10 cellular contexts compared by ENCODE assay signal in genomic region chr5:65262590-65263189, GRCh38.
DNase-seq lines count a peak whose midpoint lies in the region; ATAC-seq and TF ChIP-seq lines count a peak whose summit lies in the region.
"Had no signal": no experiment of that assay in that cellular context is flagged by ENCODE, and none has a peak within 500 bp of the region (broad histone marks: within the 10 kb centered on the region; RNA-seq: fewer than 3 reads in every experiment).

No MANE protein-coding gene starts in this region.

- CTCF ChIA-PET in CD4-positive, alpha-beta T cell (lab: Charles Lee) = interaction anchor here (0.7 kb wide), 1 partner anchor 9 kb away, joined by 3 read pairs; no protein-coding TSS in a partner anchor

- peak overlapping the region in 6 of 11 experiments; percentile 15 to 36 (median 30); a peak in 8 of 22 replicates for H3K4me2 ChIP-seq in BLaER1 treated with 17β-estradiol and CSF1 and Interleukin-3, amounts not matched to agents 10 nM and 100 nM

- 64 to 70% methylated on average over 3 to 7 of the region's 7 CpGs for WGBS in endodermal cell (ENCODE audit: insufficient coverage in 1 of 2, insufficient read length in 1 of 2), 2 experiments

- H3K9ac ChIP-seq in BLaER1 treated with 17β-estradiol and CSF1 and Interleukin-3, amounts not matched to agents 10 nM and 100 nM = no peak overlapping the region
- no peak overlapping the region for H3K9ac ChIP-seq in endodermal cell (ENCODE audit: extremely low read depth, low read length, poor library complexity, severe bottlenecking)

- ATAC-seq in HG03342 (IDR thresholded peaks at IDR 0.05; ENCODE audit: unreplicated experiment) = no peak
- no peak for ATAC-seq in CD4-positive, alpha-beta T cell (ENCODE audit: poor library complexity)
- ATAC-seq in GM21367 (IDR thresholded peaks at IDR 0.05; ENCODE audit: unreplicated experiment) = no peak

- H3K9me3 Mint-ChIP-seq in endodermal cell = no peaks in the 10 kb centered on the region
- no peaks in the 10 kb centered on the region for H3K9me3 Mint-ChIP-seq in nephron
- H3K9me3 Mint-ChIP-seq in CD4-positive, alpha-beta T cell = no peaks in the 10 kb centered on the region

- H3K27me3 Mint-ChIP-seq in endodermal cell (ENCODE audit: insufficient read depth) (no peaks in the 10 kb centered on the region), nephron (ENCODE audit: low read depth) (no peaks in the 10 kb centered on the region)
- H3K27me3 Mint-ChIP-seq in CD4-positive, alpha-beta T cell = no peaks in the 10 kb centered on the region
- H3K27me3 Mint-ChIP-seq: activated naive CD8-positive, alpha-beta T cell treated with anti-CD3 and anti-CD28 coated beads, Interleukin-2, amount 10 ng/mL, durations not matched to agents 7 days and 5 days had no signal

- peaks cover 35% of the 10 kb centered on the region for H3K4me1 Mint-ChIP-seq in endodermal cell
- peaks cover 27% of the 10 kb centered on the region for H3K4me1 Mint-ChIP-seq in nephron
- no peaks in the 10 kb centered on the region for H3K4me1 Mint-ChIP-seq in CD4-positive, alpha-beta T cell (ENCODE audit: low read depth)

- no peaks in the 10 kb centered on the region for H4K20me1 ChIP-seq in BLaER1 treated with 17β-estradiol and CSF1 and Interleukin-3, amounts not matched to agents 10 nM and 100 nM

- H3K36me3 Mint-ChIP-seq in endodermal cell (ENCODE audit: low read depth) = no peaks in the 10 kb centered on the region
- H3K36me3 Mint-ChIP-seq in nephron (ENCODE audit: low read depth) = no peaks in the 10 kb centered on the region
- no peaks in the 10 kb centered on the region for H3K36me3 Mint-ChIP-seq in CD4-positive, alpha-beta T cell (ENCODE audit: low read depth)
- H3K36me3 Mint-ChIP-seq: activated naive CD8-positive, alpha-beta T cell treated with anti-CD3 and anti-CD28 coated beads, Interleukin-2, amount 10 ng/mL, durations not matched to agents 7 days and 5 days had no signal

- H3K36me3 ChIP-seq in BLaER1 treated with 17β-estradiol and CSF1 and Interleukin-3, amounts not matched to agents 10 nM and 100 nM = no peaks in the 10 kb centered on the region
- H3K36me3 ChIP-seq in endodermal cell (ENCODE audit: control insufficient read depth, insufficient read depth, low read length) (no peaks in the 10 kb centered on the region), tibial artery (no peaks in the 10 kb centered on the region)
- H3K36me3 ChIP-seq: upper lobe of left lung had no signal

- peaks cover 8 to 14% (median 12%) of the 10 kb centered on the region in 10 experiments; a peak in 13 of 20 replicates for H3K4me1 ChIP-seq in BLaER1 treated with 17β-estradiol and CSF1 and Interleukin-3, amounts not matched to agents 10 nM and 100 nM
- H3K4me1 ChIP-seq in endodermal cell (ENCODE audit: control insufficient read depth, insufficient read depth, low read length) = peaks cover 3% of the 10 kb centered on the region
- H3K4me1 ChIP-seq in tibial artery = peaks cover 0 to 21% (median 9%) of the 10 kb centered on the region in 4 donors
- H3K4me1 ChIP-seq: upper lobe of left lung had no signal

- no peak overlapping the region for H3K27ac ChIP-seq in BLaER1 treated with 17β-estradiol and CSF1 and Interleukin-3, amounts not matched to agents 10 nM and 100 nM
- H3K27ac ChIP-seq in endodermal cell (ENCODE audit: low read depth, low read length) = peak overlapping the region; percentile 31
- peak overlapping the region in 1 of 2 donors; percentile 34 for H3K27ac ChIP-seq in tibial artery
- no peak overlapping the region for H3K27ac ChIP-seq in CD4-positive, alpha-beta T cell (ENCODE audit: low read depth, low read length)
- H3K27ac ChIP-seq: upper lobe of left lung had no signal

- H3K4me3 Mint-ChIP-seq in endodermal cell (no peak overlapping the region), nephron (peak overlapping the region in 2 of 3 experiments; percentile 11 to 35)
- no peak overlapping the region for H3K4me3 Mint-ChIP-seq in CD4-positive, alpha-beta T cell
- H3K4me3 Mint-ChIP-seq: activated naive CD8-positive, alpha-beta T cell treated with anti-CD3 and anti-CD28 coated beads, Interleukin-2, amount 10 ng/mL, durations not matched to agents 7 days and 5 days had no signal

- intact Hi-C loops in tibial artery (cut with DNase I; ENCODE audit: low total_unique reads) = no loop called here
- intact Hi-C loops in CD4-positive, alpha-beta T cell (cut with DNase I, micrococcal nuclease) = no loop called here

- DNase-seq in NCI-H460 (ENCODE audit: extremely low read depth, low read depth) = peak; percentile 56
- DNase-seq in endodermal cell = no peak
- DNase-seq in tibial artery = no peak
- no peak for DNase-seq in CD4-positive, alpha-beta T cell
- DNase-seq: activated naive CD8-positive, alpha-beta T cell treated with anti-CD3 and anti-CD28 coated beads, Interleukin-2, amount 10 ng/mL, durations not matched to agents 7 days and 5 days; upper lobe of left lung had no signal

- H3K9me3 ChIP-seq in BLaER1 treated with 17β-estradiol and CSF1 and Interleukin-3, amounts not matched to agents 10 nM and 100 nM (replicated peaks in 1 of 11) = no peaks in the 10 kb centered on the region
- H3K9me3 ChIP-seq in endodermal cell (ENCODE audit: control insufficient read depth, low read length) = no peaks in the 10 kb centered on the region
- H3K9me3 ChIP-seq in tibial artery = no peaks in the 10 kb centered on the region
- H3K9me3 ChIP-seq in CD4-positive, alpha-beta T cell (ENCODE audit: control insufficient read depth, low read length) = no peaks in the 10 kb centered on the region
- H3K9me3 ChIP-seq: upper lobe of left lung had no signal

- H3K27ac Mint-ChIP-seq in endodermal cell (no peak overlapping the region), nephron (peak overlapping the region; percentile 43 to 90 (median 46))
- no peak overlapping the region for H3K27ac Mint-ChIP-seq in CD4-positive, alpha-beta T cell
- H3K27ac Mint-ChIP-seq: activated naive CD8-positive, alpha-beta T cell treated with anti-CD3 and anti-CD28 coated beads, Interleukin-2, amount 10 ng/mL, durations not matched to agents 7 days and 5 days had no signal

- H3K4me3 ChIP-seq in BLaER1 treated with 17β-estradiol and CSF1 and Interleukin-3, amounts not matched to agents 10 nM and 100 nM = no peak overlapping the region
- H3K4me3 ChIP-seq in endodermal cell (ENCODE audit: low read length) = no peak overlapping the region
- peak overlapping the region in 1 of 2 donors; percentile 10 for H3K4me3 ChIP-seq in tibial artery
- H3K4me3 ChIP-seq: upper lobe of left lung had no signal

- no peaks in the 10 kb centered on the region for H3K27me3 ChIP-seq in BLaER1 treated with 17β-estradiol and CSF1 and Interleukin-3, amounts not matched to agents 10 nM and 100 nM
- H3K27me3 ChIP-seq in endodermal cell (ENCODE audit: control insufficient read depth, insufficient read depth, low read length, poor library complexity, severe bottlenecking) (peaks cover 5% of the 10 kb centered on the region), tibial artery (no peaks in the 10 kb centered on the region)
- H3K27me3 ChIP-seq in CD4-positive, alpha-beta T cell (ENCODE audit: control insufficient read depth, insufficient read depth, low read length) = no peaks in the 10 kb centered on the region
- H3K27me3 ChIP-seq: upper lobe of left lung had no signal

- TF ChIP-seq CTCF in endodermal cell (conservative IDR thresholded peaks at IDR 0.05) (no peak), nephron (IDR thresholded peaks at IDR 0.05; ENCODE audit: unreplicated experiment in 3 of 3) (no peak), tibial artery (IDR thresholded peaks at IDR 0.05) (no peak)
- no peak for TF ChIP-seq CTCF in CD4-positive, alpha-beta T cell (IDR thresholded peaks at IDR 0.05)

- POLR2A ChIA-PET in CD4-positive, alpha-beta T cell (lab: Charles Lee) = no interaction called here

Comparison
In these comparisons a context has a peak if more than half of its experiments do, and no peak if none do; other contexts are left out.
1. H3K27ac Mint-ChIP-seq: peak in nephron (3 of 3); none in endodermal cell (single experiment) and CD4-positive, alpha-beta T cell (single experiment).
2. H3K4me3 Mint-ChIP-seq: peak in nephron (2 of 3); none in endodermal cell (single experiment) and CD4-positive, alpha-beta T cell (single experiment).